In genomic region chr2:234377761-234378341, GRCh38 we compare ENCODE assay signal across 11 cellular contexts.
DNase-seq lines count a peak whose midpoint lies in the region; ATAC-seq and TF ChIP-seq lines count a peak whose summit lies in the region.
"Had no signal": no experiment of that assay in that cellular context is flagged by ENCODE, and none has a peak within 500 bp of the region (broad histone marks: within the 10 kb centered on the region; RNA-seq: fewer than 3 reads in every experiment).

No MANE protein-coding gene starts in this region.

- H3K4me1 ChIP-seq in fibroblast of lung (ENCODE audit: control insufficient read depth, extremely low read depth, insufficient read depth, low read length) (no peaks in the 10 kb centered on the region), right lobe of liver (no peaks in the 10 kb centered on the region)

- H3K4me3 ChIP-seq in fibroblast of lung (replicated peaks in 1 of 4; ENCODE audit: control extremely low read depth in 1 of 4, insufficient read depth in 1 of 4, low read depth in 3 of 4, low read length in 4 of 4) = no peak overlapping the region
- no peak overlapping the region for H3K4me3 ChIP-seq in skeletal muscle cell (ENCODE audit: low read depth, low read length)
- H3K4me3 ChIP-seq in right lobe of liver = no peak overlapping the region

- ATAC-seq in right lobe of liver = no peak
- ATAC-seq: activated CD8-positive, alpha-beta T cell treated with anti-CD3 and anti-CD28 coated beads, Interleukin-2, amount 10 ng/mL, durations not matched to agents 7 days and 5 days; left ventricle myocardium superior had no signal

- H3K79me2 ChIP-seq in fibroblast of lung (ENCODE audit: control insufficient read depth, insufficient read depth, low read length) = no peaks in the 10 kb centered on the region

- H4K20me1 ChIP-seq in fibroblast of lung (ENCODE audit: control insufficient read depth, extremely low read depth, insufficient read depth, low read length) = no peaks in the 10 kb centered on the region

- intact Hi-C loops in right lobe of liver (cut with DNase I) = no loop called here

- H2AFZ ChIP-seq in fibroblast of lung (ENCODE audit: low read length) = no peak overlapping the region

- no peak for TF ChIP-seq POLR2A in right lobe of liver (IDR thresholded peaks at IDR 0.05)

- DNase-seq in ELR (ENCODE audit: low read depth) = peak; percentile 10
- peak; percentile 40 for DNase-seq in NCI-H69 (lab: John Stamatoyannopoulos, UW)
- peak; percentile 91 to 92 for DNase-seq in fibroblast of lung (ENCODE audit: low read depth in 2 of 2)
- peak; percentile 72 for DNase-seq in skeletal muscle cell (ENCODE audit: low read depth)
- no peak for DNase-seq in mucosa of gallbladder (ENCODE audit: low spot score)
- DNase-seq in SIG-M5 (lab: John Stamatoyannopoulos, UW) = no peak
- DNase-seq in right lobe of liver = no peak
- DNase-seq in SW480 (ENCODE audit: low spot score) = no peak
- DNase-seq: activated CD8-positive, alpha-beta T cell treated with anti-CD3 and anti-CD28 coated beads, Interleukin-2, amount 10 ng/mL, durations not matched to agents 7 days and 5 days; left ventricle myocardium superior; NCI-H2081 treated with DMSO at 0.1 percent for 48 hours had no signal

- H3K27me3 ChIP-seq in fibroblast of lung (ENCODE audit: control insufficient read depth, insufficient read depth, low read length) (peaks cover 3% of the 10 kb centered on the region), right lobe of liver (no peaks in the 10 kb centered on the region)

- no peaks in the 10 kb centered on the region for H3K9me3 ChIP-seq in fibroblast of lung (ENCODE audit: control insufficient read depth, insufficient read depth, low read depth, low read length)
- H3K9me3 ChIP-seq in right lobe of liver = no peaks in the 10 kb centered on the region

- TF ChIP-seq CTCF in fibroblast of lung (conservative IDR thresholded peaks at IDR 0.05 in 1 of 2, IDR thresholded peaks at IDR 0.05 in 1 of 2; ENCODE audit: low read depth in 1 of 2, low read length in 2 of 2) = no peak
- no peak for TF ChIP-seq CTCF in right lobe of liver (IDR thresholded peaks at IDR 0.05)

- peak overlapping the region; percentile 36 for H3K27ac ChIP-seq in fibroblast of lung (ENCODE audit: insufficient read depth, low read length)
- no peak overlapping the region for H3K27ac ChIP-seq in right lobe of liver

- H3K9ac ChIP-seq in fibroblast of lung (ENCODE audit: insufficient read depth, low read length) = no peak overlapping the region

- H3K4me2 ChIP-seq in fibroblast of lung (ENCODE audit: extremely low read depth, insufficient read depth, low read length) = peak overlapping the region; percentile 48

- H3K36me3 ChIP-seq in fibroblast of lung (ENCODE audit: control insufficient read depth, insufficient read depth, low read length) = no peaks in the 10 kb centered on the region
- H3K36me3 ChIP-seq in right lobe of liver = no peaks in the 10 kb centered on the region

- 52% methylated on average over 9 of the region's 11 CpGs for WGBS in right lobe of liver (ENCODE audit: insufficient coverage, low coverage, low lambda C conversion rate, missing lambda C conversion rate)

Comparison
In these comparisons a context has a peak if more than half of its experiments do, and no peak if none do; other contexts are left out.
1. DNase-seq: peak in ELR (single experiment), NCI-H69 (single experiment), fibroblast of lung (2 of 2) and skeletal muscle cell (single experiment); none in mucosa of gallbladder (single experiment), SIG-M5 (single experiment), right lobe of liver (0 of 3) and SW480 (single experiment).